Comparison of ENCODE assay signal across 1 cellular context in the genomic region with DNA sequence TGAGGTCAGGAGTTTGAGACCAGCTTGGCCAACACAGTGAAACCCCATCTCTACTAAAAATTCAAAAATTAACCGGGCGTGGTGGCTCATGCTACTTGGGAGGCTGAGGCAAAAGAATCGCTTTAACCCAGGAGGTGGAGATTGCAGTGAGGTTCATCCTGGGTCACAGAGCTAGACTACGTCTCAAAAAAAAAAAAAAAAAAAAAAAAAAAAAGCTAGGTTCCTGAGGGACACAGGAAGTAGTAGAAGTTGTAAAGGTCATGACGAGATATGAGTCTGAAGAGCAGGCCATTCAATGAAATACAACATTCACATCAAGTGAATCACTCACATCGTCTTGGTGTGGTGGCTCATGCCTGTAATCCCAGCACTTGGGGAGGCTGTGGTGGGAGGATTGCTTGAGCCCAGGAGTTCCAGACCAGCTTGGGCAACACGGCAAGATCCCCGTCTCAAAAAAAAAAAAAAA.
TF ChIP-seq lines count a peak whose summit lies in the region.

No MANE protein-coding gene starts in this region.

TF ChIP-seq in GM12878, 131 proteins besides CTCF, POLR2A, EP300 and RAD21:
- TF ChIP-seq NR2C1 (IDR thresholded peaks at IDR 0.05) (peak; percentile 53; the same call in 1 of the 2 replicates), ZNF384 (IDR thresholded peaks at IDR 0.05; ENCODE audit: borderline replicate concordance, low read depth, low read length) (peak; percentile 71), GABPA (IDR thresholded peaks at IDR 0.05; ENCODE audit: low read depth) (peak; percentile 72)
